ENCODE assay signal across 8 cellular contexts in the genomic region with DNA sequence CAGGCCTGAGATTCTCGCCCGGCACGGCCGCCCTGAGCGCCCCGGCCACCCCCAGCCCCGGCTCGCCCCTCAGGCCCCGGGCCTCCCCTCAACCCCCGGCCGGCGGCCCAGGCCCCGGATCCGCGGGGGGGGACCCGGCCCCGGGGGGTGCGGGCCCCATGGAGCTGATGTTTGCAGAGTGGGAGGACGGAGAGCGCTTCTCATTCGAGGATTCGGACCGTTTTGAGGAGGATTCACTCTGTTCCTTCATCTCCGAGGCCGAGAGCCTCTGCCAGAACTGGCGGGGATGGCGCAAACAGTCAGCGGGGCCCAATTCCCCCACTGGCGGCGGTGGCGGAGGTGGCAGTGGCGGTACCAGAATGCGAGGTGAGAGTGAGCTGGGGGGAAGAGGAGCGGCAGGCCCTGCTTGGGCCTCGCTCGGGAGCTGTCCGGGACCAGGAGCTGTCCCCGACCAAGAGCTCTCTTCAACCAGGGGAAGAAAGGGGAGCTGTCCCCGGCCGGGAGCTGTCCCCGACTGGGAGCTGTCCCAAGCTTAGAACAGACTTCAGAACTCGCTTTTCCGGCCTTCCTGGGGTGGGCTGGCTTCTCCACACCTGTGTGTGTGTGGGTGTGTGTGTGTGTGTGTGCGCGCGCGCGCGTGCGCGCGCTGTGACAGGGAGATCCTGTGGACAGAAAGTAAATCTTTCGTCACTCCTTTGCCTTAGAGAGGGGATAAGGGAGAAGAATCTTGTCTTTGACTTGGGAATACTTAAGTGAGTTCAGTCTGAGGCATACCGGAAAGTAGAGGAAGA. TPM values are rescaled to one million over a fixed set of nuclear protein-coding genes. Genes with fewer than 3 reads are reported as not detected.
DNase-seq lines count a peak whose midpoint lies in the region; ATAC-seq and TF ChIP-seq lines count a peak whose summit lies in the region.

No MANE protein-coding gene starts in this region.

- ATAC-seq in GM19328 (IDR thresholded peaks at IDR 0.05; ENCODE audit: unreplicated experiment) = peak; percentile 8

- no peak for TF ChIP-seq EP300 in suprapubic skin (IDR thresholded peaks at IDR 0.05)

- no peaks in the 10 kb centered on the region for H3K27me3 ChIP-seq in WERI-Rb-1 (ENCODE audit: insufficient read depth, low read depth, severe bottlenecking)
- no peaks in the 10 kb centered on the region for H3K27me3 ChIP-seq in suprapubic skin

- peaks cover 27% of the 10 kb centered on the region for H3K36me3 ChIP-seq in WERI-Rb-1
- H3K36me3 ChIP-seq in suprapubic skin = peaks cover 24% of the 10 kb centered on the region

- DNase-seq in AG20443 (ENCODE audit: low spot score) (peak; percentile 64), HK-2 (ENCODE audit: unreplicated experiment) (peak; percentile 73), WERI-Rb-1 (no peak), dermis microvascular lymphatic vessel endothelial cell (ENCODE audit: low read depth in 2 of 2) (peak; percentile 45 to 78), lung microvascular endothelial cell (ENCODE audit: low read depth in 2 of 2) (peak; percentile 71 to 81), suprapubic skin (ENCODE audit: low spot score in 2 of 2) (no peak), DMS79 treated with DMSO at 0.1 percent for 48 hours (lab: John Stamatoyannopoulos, UW) (no peak)

- 0% methylated on average over 25 of the region's 54 CpGs for WGBS in suprapubic skin

- TF ChIP-seq POLR2A in suprapubic skin (IDR thresholded peaks at IDR 0.05) = no peak

- H3K4me1 ChIP-seq in suprapubic skin = peaks cover 60% of the 10 kb centered on the region

- H3K27ac ChIP-seq in WERI-Rb-1 = peak overlapping the region; percentile 75
- peak overlapping the region; percentile 98 for H3K27ac ChIP-seq in suprapubic skin

- H3K4me3 ChIP-seq in WERI-Rb-1 (ENCODE audit: low read depth, low read length) = peak overlapping the region; percentile 84
- H3K4me3 ChIP-seq in suprapubic skin = peak overlapping the region; percentile 94

- TF ChIP-seq CTCF in WERI-Rb-1 (IDR thresholded peaks at IDR 0.05; ENCODE audit: low read depth, low read length) = no peak
- no peak for TF ChIP-seq CTCF in suprapubic skin (IDR thresholded peaks at IDR 0.05)

- H3K9me3 ChIP-seq in WERI-Rb-1 (ENCODE audit: severe bottlenecking) (no peaks in the 10 kb centered on the region), suprapubic skin (no peaks in the 10 kb centered on the region)

RNA-seq across cellular contexts. Expression of a gene that starts 0.5 kb away (rescaled TPM):
- total RNA-seq in dermis microvascular lymphatic vessel endothelial cell = 37.7 and 55.0 TPM in 2 replicates
- total RNA-seq in lung microvascular endothelial cell = 31.4 and 55.8 TPM in 2 replicates
- 100 to 1,000 TPM in 3 of 4 donors, 10 to 100 TPM in 1; 86.4 to 203 (median 121) TPM for total RNA-seq in suprapubic skin

RNA-seq across cellular contexts. Expression of a gene that starts 4.1 kb away (rescaled TPM):
- 18.1 and 25.3 TPM in 2 replicates for total RNA-seq in dermis microvascular lymphatic vessel endothelial cell
- total RNA-seq in lung microvascular endothelial cell = 21.6 and 28.6 TPM in 2 replicates
- 10 to 100 TPM; 12.7 to 26.0 (median 22.5) TPM for total RNA-seq in suprapubic skin

RNA-seq across cellular contexts. Expression of a gene that starts 25.5 kb away (rescaled TPM):
- 3.7 and 7.6 TPM in 2 replicates for total RNA-seq in dermis microvascular lymphatic vessel endothelial cell
- total RNA-seq in lung microvascular endothelial cell = 5.4 and 6.5 TPM in 2 replicates
- 10 to 100 TPM; 27.4 to 56.5 (median 37.6) TPM for total RNA-seq in suprapubic skin

RNA-seq across cellular contexts. Expression of a gene that starts 41.7 kb away (rescaled TPM):
- total RNA-seq in dermis microvascular lymphatic vessel endothelial cell (48.4 and 58.4 TPM in 2 replicates), lung microvascular endothelial cell (46.9 and 52.8 TPM in 2 replicates), suprapubic skin (10 to 100 TPM; 68.8 to 74.4 (median 70.8) TPM)

Comparison
In these comparisons a context has a peak if more than half of its experiments do, and no peak if none do; other contexts are left out.
1. DNase-seq: peak in AG20443 (single experiment), HK-2 (single experiment), dermis microvascular lymphatic vessel endothelial cell (2 of 2) and lung microvascular endothelial cell (2 of 2); none in WERI-Rb-1 (single experiment), suprapubic skin (0 of 2) and DMS79 treated with DMSO at 0.1 percent for 48 hours (single experiment).